In genomic region chr3:173401369-173401768, GRCh38 we compare ENCODE assay signal across 18 cellular contexts. TPM values are rescaled to one million over a fixed set of nuclear protein-coding genes. Genes with fewer than 3 reads are reported as not detected.
A peak's percentile ranks its signal among the peaks of the same experiment; 100 is the strongest.
DNase-seq lines count a peak whose midpoint lies in the region; ATAC-seq and TF ChIP-seq lines count a peak whose summit lies in the region.
"Had no signal": no experiment of that assay in that cellular context is flagged by ENCODE, and none has a peak within 500 bp of the region (broad histone marks: within the 10 kb centered on the region; RNA-seq: fewer than 3 reads in every experiment).

No MANE protein-coding gene starts in this region.

- ATAC-seq in heart left ventricle, result no peak
- ATAC-seq: HCT116 had no signal

- H3K27me3 Mint-ChIP-seq in brain (peaks cover 18% of the 10 kb centered on the region), endothelial cell (ENCODE audit: unreplicated experiment) (peaks cover 6% of the 10 kb centered on the region), osteocyte (ENCODE audit: unreplicated experiment) (peaks cover 14% of the 10 kb centered on the region)

- peak overlapping the region in 2 of 5 experiments; percentile 20 to 59 for H3K27ac Mint-ChIP-seq in brain
- H3K27ac Mint-ChIP-seq in endothelial cell (ENCODE audit: unreplicated experiment), result peak overlapping the region; percentile 98
- no peak overlapping the region for H3K27ac Mint-ChIP-seq in osteocyte (ENCODE audit: unreplicated experiment)
- H3K27ac Mint-ChIP-seq: CD4-positive, alpha-beta memory T cell had no signal

- TF ChIP-seq CTCF in brain (conservative IDR thresholded peaks at IDR 0.05), result no peak
- no peak for TF ChIP-seq CTCF in endothelial cell (IDR thresholded peaks at IDR 0.05; ENCODE audit: unreplicated experiment)
- TF ChIP-seq CTCF in osteocyte (IDR thresholded peaks at IDR 0.05), result no peak
- TF ChIP-seq CTCF in heart left ventricle (IDR thresholded peaks at IDR 0.05), result no peak

- H3K36me3 ChIP-seq in heart left ventricle, result no peaks in the 10 kb centered on the region
- H3K36me3 ChIP-seq: BLaER1 had no signal

- DNase-seq in endothelial cell (ENCODE audit: low spot score) (no peak), medulla oblongata (ENCODE audit: extremely low spot score) (peak; percentile 16), osteocyte (ENCODE audit: extremely low spot score, unreplicated experiment) (no peak), AG08395 (ENCODE audit: low spot score) (no peak), HPDE6-E6E7 (ENCODE audit: extremely low spot score) (no peak), heart left ventricle (no peak)
- DNase-seq: ACHN; CD4-positive, alpha-beta memory T cell; DMS153; DMS79; GF-D8; GOT3; H7 had no signal

- no peak overlapping the region for H3K4me3 ChIP-seq in heart left ventricle
- H3K4me3 ChIP-seq: BLaER1 had no signal

- no peaks in the 10 kb centered on the region for H3K36me3 Mint-ChIP-seq in brain
- peaks cover 5% of the 10 kb centered on the region for H3K36me3 Mint-ChIP-seq in endothelial cell (ENCODE audit: low read depth, unreplicated experiment)
- H3K36me3 Mint-ChIP-seq in osteocyte (ENCODE audit: unreplicated experiment), result no peaks in the 10 kb centered on the region
- H3K36me3 Mint-ChIP-seq: CD4-positive, alpha-beta memory T cell had no signal

- H3K9me3 ChIP-seq in heart left ventricle, result no peaks in the 10 kb centered on the region
- H3K9me3 ChIP-seq: BLaER1 had no signal

- no peak overlapping the region for H3K27ac ChIP-seq in heart left ventricle
- H3K27ac ChIP-seq: BLaER1 had no signal

- intact Hi-C loops in heart left ventricle (cut with DNase I), result loop anchor here in 1 of 10 donors (10.0 kb wide), 1 partner anchor 587 kb away; no protein-coding TSS in a partner anchor

- H3K4me1 Mint-ChIP-seq in brain (peaks cover 55% of the 10 kb centered on the region), endothelial cell (ENCODE audit: unreplicated experiment) (peaks cover 53% of the 10 kb centered on the region), osteocyte (ENCODE audit: unreplicated experiment) (peaks cover 20% of the 10 kb centered on the region)

- H3K4me1 ChIP-seq in heart left ventricle, result peaks cover 0 to 18% (median 4%) of the 10 kb centered on the region in 12 donors

- peak overlapping the region; percentile 5 to 70 (median 50) for H3K4me3 Mint-ChIP-seq in brain
- H3K4me3 Mint-ChIP-seq in endothelial cell (ENCODE audit: unreplicated experiment), result peak overlapping the region; percentile 70
- no peak overlapping the region for H3K4me3 Mint-ChIP-seq in osteocyte (ENCODE audit: unreplicated experiment)
- H3K4me3 Mint-ChIP-seq: CD14-positive monocyte; CD4-positive, alpha-beta memory T cell had no signal

- H3K27me3 ChIP-seq in heart left ventricle, result peaks cover 0 to 28% (median 0%) of the 10 kb centered on the region in 9 donors

- H3K9me3 Mint-ChIP-seq in brain (no peaks in the 10 kb centered on the region), endothelial cell (ENCODE audit: unreplicated experiment) (no peaks in the 10 kb centered on the region), osteocyte (ENCODE audit: unreplicated experiment) (no peaks in the 10 kb centered on the region)

- no peak for TF ChIP-seq POLR2A in heart left ventricle (IDR thresholded peaks at IDR 0.05)

- WGBS in heart left ventricle, 4 donors, result 52 to 75% (median 58%) methylated on average over 3 of the region's 3 CpGs

RNA-seq across cellular contexts. Expression of gene NLGN1, which starts 3.8 kb away (rescaled TPM):
- polyA plus RNA-seq in brain (ENCODE audit: insufficient read depth, low read depth, low replicate concordance) (6.3 TPM), heart left ventricle (1 to 10 TPM; 1.8 to 4.7 TPM)
- total RNA-seq in endothelial cell (ENCODE audit: unreplicated experiment) (27.6 TPM), osteocyte (3.9 and 4.0 TPM in 2 replicates), heart left ventricle (10 to 100 TPM in 8 of 9 donors, 1 to 10 TPM in 1; 8.3 to 27.6 (median 17.0) TPM)
- total RNA-seq: CD4-positive, alpha-beta memory T cell; HT-29 had no signal
- polyA plus RNA-seq: CD14-positive monocyte; CD4-positive, alpha-beta memory T cell had no signal
